Comparison of ENCODE assay signal across 2 cellular contexts in genomic region chr16:18280289-18280688, GRCh38. TPM values are rescaled to one million over a fixed set of nuclear protein-coding genes. Genes with fewer than 3 reads are reported as not detected.
"Had no signal": no experiment of that assay in that cellular context is flagged by ENCODE, and none has a peak within 500 bp of the region (broad histone marks: within the 10 kb centered on the region; RNA-seq: fewer than 3 reads in every experiment).

No MANE protein-coding gene starts in this region.

RNA-seq across cellular contexts. Expression of gene NPIPA8, which starts 56.2 kb away (rescaled TPM):
- total RNA-seq: LHCN-M2, NCI-H460 had no signal
